8 cellular contexts compared by ENCODE assay signal in genomic region chr10:103966671-103967432, GRCh38. TPM values are rescaled to one million over a fixed set of nuclear protein-coding genes. Genes with fewer than 3 reads are reported as not detected.
DNase-seq lines count a peak whose midpoint lies in the region; ATAC-seq and TF ChIP-seq lines count a peak whose summit lies in the region.

Gene SLK, plus strand, starts transcription at chr10:103967140. Its CDS starts 606 bp downstream, at chr10:103967746.

- TF ChIP-seq CTCF in GM23338 (conservative IDR thresholded peaks at IDR 0.05; ENCODE audit: low read depth in 2 of 2): no peak
- TF ChIP-seq CTCF in SK-N-SH (IDR thresholded peaks at IDR 0.05): no peak

- H3K4me2 ChIP-seq in GM23338: peak within 1 kb of the TSS; percentile 94
- H3K4me2 ChIP-seq in SK-N-SH: peak within 1 kb of the TSS; percentile 82

- peaks cover 18% of the 10 kb centered on the region for H3K27me3 Mint-ChIP-seq in GM23338 (ENCODE audit: insufficient read depth, low read depth, poor library complexity)
- no peaks in the 10 kb centered on the region for H3K27me3 Mint-ChIP-seq in activated naive CD4-positive, alpha-beta T cell treated with anti-CD3 and anti-CD28 coated beads, Interleukin-2, amount 10 ng/mL, durations not matched to agents 7 days and 5 days

- DNase-seq in GM23338 (ENCODE audit: low spot score): peak; percentile 75
- DNase-seq in LHCN-M2 (ENCODE audit: low read depth): peak; percentile 82
- peak; percentile 96 for DNase-seq in SK-N-SH
- peak; percentile 82 for DNase-seq in activated naive CD4-positive, alpha-beta T cell treated with anti-CD3 and anti-CD28 coated beads, Interleukin-2, amount 10 ng/mL, durations not matched to agents 7 days and 5 days
- DNase-seq in germinal center (ENCODE audit: low spot score): peak; percentile 91
- DNase-seq in occipital lobe (lab: John Stamatoyannopoulos, UW): peak; percentile 64
- peak; percentile 87 for DNase-seq in superior temporal gyrus (ENCODE audit: extremely low spot score)

- peak within 1 kb of the TSS; percentile 93 for H3K4me3 Mint-ChIP-seq in GM23338
- peak within 1 kb of the TSS; percentile 93 for H3K4me3 Mint-ChIP-seq in activated naive CD4-positive, alpha-beta T cell treated with anti-CD3 and anti-CD28 coated beads, Interleukin-2, amount 10 ng/mL, durations not matched to agents 7 days and 5 days

- peak; percentile 86 for ATAC-seq in GM23338

- H4K20me1 ChIP-seq in GM23338 (replicated peaks; ENCODE audit: insufficient read depth) (no peaks in the 10 kb centered on the region), SK-N-SH (ENCODE audit: insufficient read depth) (peaks cover 38% of the 10 kb centered on the region)

- H3K36me3 ChIP-seq in ES-I3 (ENCODE audit: insufficient read depth, low read length) (no peaks in the 10 kb centered on the region), GM23338 (ENCODE audit: insufficient read depth) (no peaks in the 10 kb centered on the region), SK-N-SH (replicated peaks in 1 of 2; ENCODE audit: control insufficient read depth in 1 of 2, insufficient read depth in 2 of 2, low read length in 1 of 2) (no peaks in the 10 kb centered on the region)

- H3K9me3 Mint-ChIP-seq in GM23338: no peaks in the 10 kb centered on the region
- H3K9me3 Mint-ChIP-seq in activated naive CD4-positive, alpha-beta T cell treated with anti-CD3 and anti-CD28 coated beads, Interleukin-2, amount 10 ng/mL, durations not matched to agents 7 days and 5 days: no peaks in the 10 kb centered on the region

- H3F3A ChIP-seq in GM23338 (replicated peaks; ENCODE audit: low read depth) (0 out of 2 replicates have a peak, but pooled peaks cover 4% of the 10 kb centered on the region), SK-N-SH (replicated peaks; ENCODE audit: insufficient read depth) (no peaks in the 10 kb centered on the region)

- 0% methylated on average over 25 of the region's 90 CpGs for WGBS in SK-N-SH (ENCODE audit: low lambda C conversion rate)

- peak within 1 kb of the TSS; percentile 16; the same call in 1 of the 2 replicates for H3K27ac Mint-ChIP-seq in GM23338
- peak within 1 kb of the TSS; percentile 94 for H3K27ac Mint-ChIP-seq in activated naive CD4-positive, alpha-beta T cell treated with anti-CD3 and anti-CD28 coated beads, Interleukin-2, amount 10 ng/mL, durations not matched to agents 7 days and 5 days

- POLR2A ChIA-PET in SK-N-SH (lab: Yijun Ruan, JAX): interaction anchor here (1.2 kb wide), 1 partner anchor 155 kb away, joined by 3 read pairs; the partner anchor contains the start of gene SFR1

- H3K9ac ChIP-seq in ES-I3 (ENCODE audit: low read depth, low read length) (peak within 1 kb of the TSS; percentile 96), SK-N-SH (peak within 1 kb of the TSS; percentile 89)

- H3K9me3 ChIP-seq in ES-I3 (ENCODE audit: control insufficient read depth, insufficient read depth, low read length) (no peaks in the 10 kb centered on the region), SK-N-SH (no peaks in the 10 kb centered on the region)

- peaks cover 12% of the 10 kb centered on the region for H3K27me3 ChIP-seq in GM23338 (ENCODE audit: insufficient read depth)
- no peaks in the 10 kb centered on the region for H3K27me3 ChIP-seq in SK-N-SH (ENCODE audit: insufficient read depth)

- H3K4me3 ChIP-seq in GM23338: peak within 1 kb of the TSS; percentile 94
- H3K4me3 ChIP-seq in SK-N-SH (ENCODE audit: low read depth in 2 of 2, low read length in 1 of 2): peak within 1 kb of the TSS; percentile 79 to 95

- no peaks in the 10 kb centered on the region for H3K9me2 ChIP-seq in GM23338 (ENCODE audit: insufficient read depth)
- H3K9me2 ChIP-seq in SK-N-SH: no peaks in the 10 kb centered on the region

- H3K4me1 ChIP-seq in ES-I3 (ENCODE audit: insufficient read depth, low read length) (no peaks in the 10 kb centered on the region), GM23338 (ENCODE audit: insufficient read depth) (peaks cover 20% of the 10 kb centered on the region), SK-N-SH (ENCODE audit: control insufficient read depth in 1 of 2, insufficient read depth in 2 of 2, low read depth in 1 of 2, low read length in 1 of 2) (peaks cover 9 to 10% of the 10 kb centered on the region in 2 experiments; a peak in 3 of 4 replicates)

- H3K79me2 ChIP-seq in GM23338 (replicated peaks; ENCODE audit: insufficient read depth): peaks cover 25% of the 10 kb centered on the region
- peaks cover 44% of the 10 kb centered on the region for H3K79me2 ChIP-seq in SK-N-SH (ENCODE audit: insufficient read depth)

- TF ChIP-seq RAD21 in SK-N-SH (IDR thresholded peaks at IDR 0.05; ENCODE audit: low read length): no peak

- H3K36me3 Mint-ChIP-seq in GM23338 (ENCODE audit: low read depth): no peaks in the 10 kb centered on the region
- H3K36me3 Mint-ChIP-seq in activated naive CD4-positive, alpha-beta T cell treated with anti-CD3 and anti-CD28 coated beads, Interleukin-2, amount 10 ng/mL, durations not matched to agents 7 days and 5 days: peaks cover 9% of the 10 kb centered on the region

- TF ChIP-seq EP300 in SK-N-SH (IDR thresholded peaks at IDR 0.05; ENCODE audit: borderline replicate concordance in 1 of 2, low read depth in 1 of 2, low read length in 1 of 2): no peak

- H3K4me1 Mint-ChIP-seq in GM23338: peaks cover 24% of the 10 kb centered on the region
- H3K4me1 Mint-ChIP-seq in activated naive CD4-positive, alpha-beta T cell treated with anti-CD3 and anti-CD28 coated beads, Interleukin-2, amount 10 ng/mL, durations not matched to agents 7 days and 5 days: peaks cover 38% of the 10 kb centered on the region

- H2AFZ ChIP-seq in GM23338 (peak within 1 kb of the TSS; percentile 100), SK-N-SH (ENCODE audit: low read depth) (peak within 1 kb of the TSS; percentile 95)

- CTCF ChIA-PET in SK-N-SH (lab: Yijun Ruan, JAX): interaction anchor here (0.7 to 2.2 kb wide), 4 partner anchors 17 to 281 kb away, joined by 3 to 11 read pairs (median 4); partner anchors contain the start of gene SFR1
- CTCF ChIA-PET in activated naive CD4-positive, alpha-beta T cell treated with anti-CD3 and anti-CD28 coated beads, Interleukin-2, amount 10 ng/mL, durations not matched to agents 7 days and 5 days (lab: Charles Lee): interaction anchor here (1.0 to 1.6 kb wide), 2 partner anchors 16 to 59 kb away, joined by 3 to 7 read pairs; no protein-coding TSS in a partner anchor

- 0 out of 2 replicates have a peak within 1 kb of the TSS, but pooled peaks have one; percentile 36 for H3K27ac ChIP-seq in GM23338 (ENCODE audit: low read depth)
- H3K27ac ChIP-seq in SK-N-SH (ENCODE audit: low read depth in 2 of 2, low read length in 1 of 2): peak within 1 kb of the TSS; percentile 74 to 90

TF ChIP-seq in GM23338, 12 proteins besides CTCF, POLR2A, EP300 and RAD21 (continues in another document):
- 0 out of 2 replicates have a peak, but pooled peaks have one; percentile 16 for TF ChIP-seq ZNF114 (CRISPR knock-in tag; IDR thresholded peaks at IDR 0.05)
- TF ChIP-seq EZH2 (IDR thresholded peaks at IDR 0.05; ENCODE audit: low read depth, unreplicated experiment): peak; percentile 33
- peak; percentile 65 for TF ChIP-seq POLR2AphosphoS5 (IDR thresholded peaks at IDR 0.05; ENCODE audit: low read depth)
- no peak for TF ChIP-seq ZNF331 (CRISPR knock-in tag; IDR thresholded peaks at IDR 0.05; ENCODE audit: low read depth)

TF ChIP-seq in SK-N-SH, 30 proteins besides CTCF, POLR2A, EP300 and RAD21:
- TF ChIP-seq RXRA (IDR thresholded peaks at IDR 0.05; ENCODE audit: borderline replicate concordance, low read depth) (no peak), USF1 (IDR thresholded peaks at IDR 0.05; ENCODE audit: borderline replicate concordance, low read depth) (peak; percentile 21; the same call in 1 of the 2 replicates), PBX3 (IDR thresholded peaks at IDR 0.05) (0 out of 2 replicates have a peak, but pooled peaks have one; percentile 2), SIN3A (IDR thresholded peaks at IDR 0.05; ENCODE audit: borderline replicate concordance, low read depth, low read length) (no peak), MXI1 (IDR thresholded peaks at IDR 0.05; ENCODE audit: low read depth, low read length) (peak; percentile 19; the same call in 1 of the 2 replicates), MAX (IDR thresholded peaks at IDR 0.05; ENCODE audit: low read depth) (peak; percentile 10; the same call in 1 of the 2 replicates), POLR2AphosphoS5 (IDR thresholded peaks at IDR 0.05; ENCODE audit: low read depth, low read length) (peak; percentile 80), NRF1 (IDR thresholded peaks at IDR 0.05; ENCODE audit: low read depth, low read length) (peak; percentile 80), GABPA (IDR thresholded peaks at IDR 0.05; ENCODE audit: low read depth) (no peak), TAF1 (IDR thresholded peaks at IDR 0.05; ENCODE audit: borderline replicate concordance, low read depth, low read length) (no peak)

RNA-seq across cellular contexts. Expression of gene SLK, which starts in this region (rescaled TPM):
- 21.5 and 25.8 TPM in 2 replicates for total RNA-seq in GM23338 (2014; rRNA removed; shearing (Covaris generic))
- polyA plus RNA-seq in GM23338 (2016; fragmentation: Nextera tagmentation; extraction: Ambion mirVana): 7.1 and 8.4 TPM in 2 replicates
- total RNA-seq in LHCN-M2 (2014; rRNA removed): 44.1 and 51.4 TPM in 2 replicates
- polyA plus RNA-seq in LHCN-M2 (2012): 7.1 TPM
- polyA plus RNA-seq in SK-N-SH (2012; rRNA removed): 3.4 and 4.0 TPM in 2 replicates
- 5.2 and 7.9 TPM in 2 replicates for polyA plus RNA-seq in SK-N-SH (2012; cell fraction: cytosol; rRNA removed)
- polyA plus RNA-seq in SK-N-SH (2012; cell fraction: nucleus; rRNA removed): 2.0 and 4.9 TPM in 2 replicates
- total RNA-seq in occipital lobe: 76.7 TPM

Comparison
In these comparisons a context has a peak if more than half of its experiments do, and no peak if none do; other contexts are left out.
1. Peak in every context shown above with its lines: DNase-seq, ATAC-seq, H3K4me3 ChIP-seq and H3K27ac ChIP-seq.